In genomic region chr5:180808461-180809000, GRCh38 we compare ENCODE assay signal across 8 cellular contexts. TPM values are rescaled to one million over a fixed set of nuclear protein-coding genes. Genes with fewer than 3 reads are reported as not detected.
DNase-seq lines count a peak whose midpoint lies in the region; TF ChIP-seq lines count a peak whose summit lies in the region.

No MANE protein-coding gene starts in this region.

- no peak overlapping the region for H3K27ac ChIP-seq in rectal smooth muscle tissue (ENCODE audit: low read depth, low read length)

- H3K36me3 ChIP-seq in ES-I3 (ENCODE audit: insufficient read depth, low read length) (no peaks in the 10 kb centered on the region), rectal smooth muscle tissue (ENCODE audit: control insufficient read depth, insufficient read depth, low read length) (peaks cover 5% of the 10 kb centered on the region)

- H3K4me1 ChIP-seq in ES-I3 (ENCODE audit: insufficient read depth, low read length) (peaks cover 12% of the 10 kb centered on the region; the same call in 1 of the 2 replicates), rectal smooth muscle tissue (ENCODE audit: control insufficient read depth, insufficient read depth, low read length) (peaks cover 32% of the 10 kb centered on the region)

- H3K9me3 ChIP-seq in ES-I3 (ENCODE audit: control insufficient read depth, insufficient read depth, low read length), result no peaks in the 10 kb centered on the region; the same call in 1 of the 2 replicates

- H3K9ac ChIP-seq in ES-I3 (ENCODE audit: low read depth, low read length) (peak overlapping the region; percentile 97; the same call in 1 of the 2 replicates), rectal smooth muscle tissue (ENCODE audit: low read length) (peak overlapping the region; percentile 14)

- no peaks in the 10 kb centered on the region for H3K27me3 ChIP-seq in rectal smooth muscle tissue (ENCODE audit: control insufficient read depth, insufficient read depth, low read length)

- TF ChIP-seq CTCF in epithelial cell of proximal tubule (conservative IDR thresholded peaks at IDR 0.05; ENCODE audit: low read depth, low read length), result no peak

- DNase-seq in SK-N-DZ (ENCODE audit: low spot score) (peak; percentile 56), epithelial cell of proximal tubule (ENCODE audit: low read depth) (no peak), EL (no peak), cortex of kidney (lab: John Stamatoyannopoulos, UW) (no peak), inferior parietal cortex (ENCODE audit: extremely low spot score) (no peak)
- DNase-seq in stimulated activated CD4-positive, alpha-beta T cell treated with anti-CD3 and anti-CD28 coated beads, Interleukin-2, amount 100 ng/mL, for 48 hours, result no peak

- peak overlapping the region; percentile 82 for H3K4me3 ChIP-seq in epithelial cell of proximal tubule (ENCODE audit: low read depth, low read length)
- peak overlapping the region; percentile 73 for H3K4me3 ChIP-seq in rectal smooth muscle tissue (ENCODE audit: low read length)

RNA-seq across cellular contexts. Expression of gene MGAT1, which starts 5.9 kb away (rescaled TPM):
- 40.8 and 45.6 TPM in 2 replicates for polyA plus RNA-seq in SK-N-DZ (2014; cell fraction: cytosol; rRNA removed)
- polyA plus RNA-seq in SK-N-DZ (2014; cell fraction: nucleus; rRNA removed), result 42.4 and 44.6 TPM in 2 replicates
- total RNA-seq in epithelial cell of proximal tubule, result 71.7 and 79.6 TPM in 2 replicates

RNA-seq across cellular contexts. Expression of gene ZFP62, which starts 52.5 kb away (rescaled TPM):
- 22.9 and 31.3 TPM in 2 replicates for polyA plus RNA-seq in SK-N-DZ (2014; cell fraction: cytosol; rRNA removed)
- polyA plus RNA-seq in SK-N-DZ (2014; cell fraction: nucleus; rRNA removed), result 42.3 and 55.6 TPM in 2 replicates
- total RNA-seq in epithelial cell of proximal tubule, result 10.4 and 12.4 TPM in 2 replicates
